In the genomic region with DNA sequence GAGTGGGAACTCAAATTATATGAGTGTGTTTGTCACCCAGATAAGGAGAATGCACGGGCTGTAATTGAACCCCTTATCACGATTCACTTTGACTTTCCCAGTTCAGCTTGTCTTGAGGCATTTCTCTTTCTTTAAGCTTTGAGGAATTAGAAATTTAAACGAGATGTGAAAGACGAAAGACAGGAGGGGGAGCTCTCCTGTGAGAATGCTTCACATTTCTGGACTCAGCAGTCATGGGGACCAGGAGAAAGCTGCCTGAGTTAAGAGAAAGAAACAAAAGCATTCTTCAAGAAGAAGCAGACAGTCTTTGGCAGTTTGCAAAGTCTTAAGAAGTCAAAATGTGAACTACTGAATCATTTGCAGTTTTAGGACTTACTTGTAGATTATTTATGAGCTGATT, we compare ENCODE assay signal across 1 cellular context.
TF ChIP-seq lines count a peak whose summit lies in the region.

No MANE protein-coding gene starts in this region.

TF ChIP-seq in IMR-90, 13 proteins besides CTCF, POLR2A, EP300 and RAD21 (continued from another document):
- TF ChIP-seq NFE2L2 (IDR thresholded peaks at IDR 0.05; ENCODE audit: low read depth, low read length): no peak
